Comparison of ENCODE assay signal across 37 cellular contexts in the genomic region with DNA sequence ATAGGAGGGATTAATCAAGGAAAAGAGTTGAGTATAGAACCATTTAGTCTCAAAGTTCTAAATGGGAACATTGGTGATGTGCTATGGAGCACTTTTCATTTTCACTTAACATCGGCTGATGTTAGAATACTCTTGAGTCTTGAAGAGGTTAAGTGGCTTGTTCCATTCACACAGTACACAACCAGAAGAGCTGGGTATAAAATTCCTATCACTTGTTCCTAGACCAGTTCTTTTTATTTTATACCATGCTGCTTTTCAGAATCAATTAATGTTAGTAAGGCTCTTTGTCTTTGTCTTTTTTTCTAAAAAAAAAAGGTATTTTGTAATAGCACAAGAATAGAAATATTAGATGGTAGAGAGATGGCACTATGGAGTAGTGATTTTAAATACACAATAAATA. TPM values are rescaled to one million over a fixed set of nuclear protein-coding genes. Genes with fewer than 3 reads are reported as not detected.
"Had no signal": no experiment of that assay in that cellular context is flagged by ENCODE, and none has a peak within 500 bp of the region (broad histone marks: within the 10 kb centered on the region; RNA-seq: fewer than 3 reads in every experiment).

No MANE protein-coding gene starts in this region.

- H3K79me2 ChIP-seq: parathyroid adenoma had no signal

- H2AFZ ChIP-seq: parathyroid adenoma had no signal

- DNase-seq: naive B cell; naive thymus-derived CD8-positive, alpha-beta T cell; nephron progenitor cell; nucleus accumbens; ovary; posterior cingulate gyrus; psoas muscle; right cardiac atrium; spleen; stimulated activated CD4-positive, alpha-beta T cell treated with anti-CD3 and anti-CD28 coated beads, Interleukin-12 subunit alpha, Interleukin-12 subunit beta, amount 100 ng/mL, for 4 hours; stimulated activated CD4-positive, alpha-beta T cell treated with anti-CD3 and anti-CD28 coated beads, Interleukin-1b, Interleukin-23, amount 100 ng/mL, for 48 hours; stimulated activated CD4-positive, alpha-beta T cell treated with anti-CD3 and anti-CD28 coated beads, Interleukin-4, amount 100 ng/mL, for 1 hour; stimulated activated CD4-positive, alpha-beta T cell treated with anti-CD3 and anti-CD28 coated beads, Interleukin-4, amount 100 ng/mL, for 4 hours; stimulated activated CD8-positive, alpha-beta memory T cell treated with anti-CD3 and anti-CD28 coated beads, Interleukin-4, amount 100 ng/mL, for 48 hours; stimulated activated naive CD4-positive, alpha-beta T cell; stimulated activated naive CD8-positive, alpha-beta T cell treated with anti-CD3 and anti-CD28 coated beads, Interleukin-15, amount 100 ng/mL, for 72 hours; stimulated activated naive CD8-positive, alpha-beta T cell treated with anti-CD3 and anti-CD28 coated beads, Interleukin-15, Interleukin-2, amounts not matched to agents 100 U/mL and 50 U/mL, for 24 hours; substantia nigra; testis; tibial artery; transverse colon; upper lobe of right lung; uterus had no signal

- H3K9me3 ChIP-seq: neutrophil, ovary, psoas muscle, testis, tibial artery, upper lobe of right lung, uterus had no signal

- H3K4me1 ChIP-seq: parathyroid adenoma, psoas muscle, spleen, suprapubic skin, testis, transverse colon, upper lobe of right lung, uterus had no signal

- H3K27ac ChIP-seq: neutrophil, ovary, parathyroid adenoma, psoas muscle, skin epidermis, spleen, suprapubic skin, testis, tibial artery, transverse colon, upper lobe of right lung, uterus had no signal

- H3K27me3 ChIP-seq: ovary, testis, tibial artery, uterus had no signal

- H3K9ac ChIP-seq: parathyroid adenoma had no signal

- ATAC-seq: naive thymus-derived CD8-positive, alpha-beta T cell; natural killer cell treated with Interleukin-12 subunit alpha and Interleukin-12 subunit beta and Interleukin-15 and Interleukin-18, amount 100 ng/mL, for 72 hours; psoas muscle; right cardiac atrium; sciatic nerve; stimulated activated memory B cell treated with anti-CD40 and anti-IgM and Interleukin-4, amounts not matched to agents 10 μg/mL and 1 μg/mL and 100 μg/mL, for 72 hours; stimulated activated naive CD8-positive, alpha-beta T cell treated with anti-CD3 and anti-CD28 coated beads, Interleukin-15, amount 100 ng/mL, for 72 hours; stimulated activated naive CD8-positive, alpha-beta T cell treated with anti-CD3 and anti-CD28 coated beads, Interleukin-15, Interleukin-2, amounts not matched to agents 100 U/mL and 50 U/mL, for 24 hours; upper lobe of right lung had no signal

- H3K4me3 ChIP-seq: ovary, psoas muscle, skin epidermis, smooth muscle cell, spleen, suprapubic skin, testis, tibial artery, transverse colon, upper lobe of right lung, uterus had no signal

- H3K36me3 ChIP-seq: neutrophil, ovary, spleen, suprapubic skin, tibial artery, transverse colon, upper lobe of right lung, uterus had no signal

- H3K4me2 ChIP-seq: smooth muscle cell had no signal

RNA-seq across cellular contexts. Expression of gene KRTAP1-1, which starts 1.7 kb away (rescaled TPM):
- total RNA-seq: naive thymus-derived CD8-positive, alpha-beta T cell; natural killer cell treated with Interleukin-12 subunit alpha and Interleukin-12 subunit beta and Interleukin-15 and Interleukin-18, amount 100 ng/mL, for 72 hours; neural crest cell; omental fat pad; ovary; progenitor cell of endocrine pancreas; psoas muscle; right cardiac atrium; sciatic nerve; smooth muscle cell; spleen; testis; transverse colon; upper lobe of right lung; urinary bladder; uterus had no signal
- polyA plus RNA-seq: naive thymus-derived CD8-positive, alpha-beta T cell; ovary; psoas muscle; right cardiac atrium; smooth muscle cell; spleen; urinary bladder had no signal

RNA-seq across cellular contexts. Expression of gene KRTAP2-1, which starts 4.2 kb away (rescaled TPM):
- total RNA-seq: naive thymus-derived CD8-positive, alpha-beta T cell; natural killer cell treated with Interleukin-12 subunit alpha and Interleukin-12 subunit beta and Interleukin-15 and Interleukin-18, amount 100 ng/mL, for 72 hours; neural crest cell; omental fat pad; ovary; progenitor cell of endocrine pancreas; psoas muscle; renal cortical epithelial cell; right cardiac atrium; sciatic nerve; smooth muscle cell; spleen; testis; transverse colon; upper lobe of right lung; urinary bladder; uterus had no signal
- polyA plus RNA-seq: naive thymus-derived CD8-positive, alpha-beta T cell; ovary; psoas muscle; right cardiac atrium; smooth muscle cell; spleen; urinary bladder had no signal

RNA-seq across cellular contexts. Expression of gene KRTAP1-3, which starts 8.3 kb away (rescaled TPM):
- total RNA-seq: naive thymus-derived CD8-positive, alpha-beta T cell; natural killer cell treated with Interleukin-12 subunit alpha and Interleukin-12 subunit beta and Interleukin-15 and Interleukin-18, amount 100 ng/mL, for 72 hours; neural crest cell; omental fat pad; ovary; progenitor cell of endocrine pancreas; psoas muscle; renal cortical epithelial cell; right cardiac atrium; sciatic nerve; smooth muscle cell; spleen; testis; transverse colon; upper lobe of right lung; urinary bladder; uterus had no signal
- polyA plus RNA-seq: naive thymus-derived CD8-positive, alpha-beta T cell; ovary; psoas muscle; right cardiac atrium; smooth muscle cell; spleen; thymus; urinary bladder had no signal

RNA-seq across cellular contexts. Expression of gene KRTAP2-2, which starts 12.1 kb away (rescaled TPM):
- total RNA-seq: naive thymus-derived CD8-positive, alpha-beta T cell; natural killer cell treated with Interleukin-12 subunit alpha and Interleukin-12 subunit beta and Interleukin-15 and Interleukin-18, amount 100 ng/mL, for 72 hours; neural crest cell; omental fat pad; ovary; progenitor cell of endocrine pancreas; psoas muscle; right cardiac atrium; sciatic nerve; smooth muscle cell; spleen; testis; transverse colon; upper lobe of right lung; urinary bladder; uterus had no signal
- polyA plus RNA-seq: naive thymus-derived CD8-positive, alpha-beta T cell; ovary; psoas muscle; right cardiac atrium; smooth muscle cell; spleen; thymus; urinary bladder had no signal

RNA-seq across cellular contexts. Expression of gene KRTAP1-4, which starts 13.0 kb away (rescaled TPM):
- total RNA-seq: naive thymus-derived CD8-positive, alpha-beta T cell; natural killer cell treated with Interleukin-12 subunit alpha and Interleukin-12 subunit beta and Interleukin-15 and Interleukin-18, amount 100 ng/mL, for 72 hours; neural crest cell; omental fat pad; ovary; progenitor cell of endocrine pancreas; psoas muscle; renal cortical epithelial cell; right cardiac atrium; sciatic nerve; smooth muscle cell; spleen; testis; transverse colon; upper lobe of right lung; urinary bladder; uterus had no signal
- polyA plus RNA-seq: naive thymus-derived CD8-positive, alpha-beta T cell; ovary; psoas muscle; right cardiac atrium; smooth muscle cell; spleen; thymus; urinary bladder had no signal
